Comparison of ENCODE assay signal across 1 cellular context in the genomic region with DNA sequence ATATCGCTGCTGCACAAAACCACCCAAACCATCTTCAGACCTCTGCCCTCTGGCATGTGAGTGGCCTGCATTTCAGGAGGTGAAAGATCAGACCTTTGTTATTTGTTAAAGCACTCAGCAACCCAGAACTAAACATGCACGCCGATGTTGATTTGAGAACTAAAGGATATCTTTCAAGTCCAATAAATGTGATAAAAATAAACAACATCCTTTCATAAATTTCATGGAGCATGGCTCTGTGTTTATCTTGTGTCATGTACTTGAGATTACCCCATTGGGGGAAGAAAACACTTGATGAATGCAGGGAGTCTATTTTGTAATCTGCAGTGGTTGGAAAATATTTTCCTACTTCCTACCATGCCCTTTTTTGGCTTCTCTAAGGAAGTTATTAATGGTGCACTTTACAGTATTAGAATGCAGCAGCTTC.
TF ChIP-seq lines count a peak whose summit lies in the region.

No MANE protein-coding gene starts in this region.

TF ChIP-seq in HEK293, 187 proteins besides CTCF, POLR2A, EP300 and RAD21 (continued from another document and continues in another):
- TF ChIP-seq, protein P1, sequence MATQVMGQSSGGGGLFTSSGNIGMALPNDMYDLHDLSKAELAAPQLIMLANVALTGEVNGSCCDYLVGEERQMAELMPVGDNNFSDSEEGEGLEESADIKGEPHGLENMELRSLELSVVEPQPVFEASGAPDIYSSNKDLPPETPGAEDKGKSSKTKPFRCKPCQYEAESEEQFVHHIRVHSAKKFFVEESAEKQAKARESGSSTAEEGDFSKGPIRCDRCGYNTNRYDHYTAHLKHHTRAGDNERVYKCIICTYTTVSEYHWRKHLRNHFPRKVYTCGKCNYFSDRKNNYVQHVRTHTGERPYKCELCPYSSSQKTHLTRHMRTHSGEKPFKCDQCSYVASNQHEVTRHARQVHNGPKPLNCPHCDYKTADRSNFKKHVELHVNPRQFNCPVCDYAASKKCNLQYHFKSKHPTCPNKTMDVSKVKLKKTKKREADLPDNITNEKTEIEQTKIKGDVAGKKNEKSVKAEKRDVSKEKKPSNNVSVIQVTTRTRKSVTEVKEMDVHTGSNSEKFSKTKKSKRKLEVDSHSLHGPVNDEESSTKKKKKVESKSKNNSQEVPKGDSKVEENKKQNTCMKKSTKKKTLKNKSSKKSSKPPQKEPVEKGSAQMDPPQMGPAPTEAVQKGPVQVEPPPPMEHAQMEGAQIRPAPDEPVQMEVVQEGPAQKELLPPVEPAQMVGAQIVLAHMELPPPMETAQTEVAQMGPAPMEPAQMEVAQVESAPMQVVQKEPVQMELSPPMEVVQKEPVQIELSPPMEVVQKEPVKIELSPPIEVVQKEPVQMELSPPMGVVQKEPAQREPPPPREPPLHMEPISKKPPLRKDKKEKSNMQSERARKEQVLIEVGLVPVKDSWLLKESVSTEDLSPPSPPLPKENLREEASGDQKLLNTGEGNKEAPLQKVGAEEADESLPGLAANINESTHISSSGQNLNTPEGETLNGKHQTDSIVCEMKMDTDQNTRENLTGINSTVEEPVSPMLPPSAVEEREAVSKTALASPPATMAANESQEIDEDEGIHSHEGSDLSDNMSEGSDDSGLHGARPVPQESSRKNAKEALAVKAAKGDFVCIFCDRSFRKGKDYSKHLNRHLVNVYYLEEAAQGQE (tag by site-specific recombination; IDR thresholded peaks at IDR 0.05) = no peak
- TF ChIP-seq ZNF701 (tag by site-specific recombination; IDR thresholded peaks at IDR 0.05) (no peak), ZIC2 (tag by site-specific recombination; IDR thresholded peaks at IDR 0.05) (peak; percentile 85), TCF7L2 (IDR thresholded peaks at IDR 0.05; ENCODE audit: borderline replicate concordance, low read depth, low read length) (peak; percentile 85; the same call in 1 of the 2 replicates), ZNF2 (tag by site-specific recombination; IDR thresholded peaks at IDR 0.05) (no peak), OVOL3 (tag by site-specific recombination; IDR thresholded peaks at IDR 0.05) (no peak), GLI4 (tag by site-specific recombination; IDR thresholded peaks at IDR 0.05) (no peak), FEZF1 (tag by site-specific recombination; IDR thresholded peaks at IDR 0.05) (peak; percentile 92), ZNF776 (tag by site-specific recombination; IDR thresholded peaks at IDR 0.05; ENCODE audit: borderline replicate concordance) (no peak), RBAK (tag by site-specific recombination; IDR thresholded peaks at IDR 0.05) (no peak), ZNF174 (tag by site-specific recombination; IDR thresholded peaks at IDR 0.05) (peak; percentile 56; the same call in 1 of the 2 replicates), ZNF530 (tag by site-specific recombination; IDR thresholded peaks at IDR 0.05; ENCODE audit: low read depth) (no peak), OSR2 (tag by site-specific recombination; IDR thresholded peaks at IDR 0.05) (peak; percentile 73; the same call in 1 of the 2 replicates), KLF1 (tag by site-specific recombination; IDR thresholded peaks at IDR 0.05) (no peak), ZBTB1 (tag by site-specific recombination; IDR thresholded peaks at IDR 0.05) (no peak), ZNF423 (tag by site-specific recombination; IDR thresholded peaks at IDR 0.05) (no peak), ZNF266 (tag by site-specific recombination; IDR thresholded peaks at IDR 0.05; ENCODE audit: low read depth) (no peak), SP3 (tag by site-specific recombination; IDR thresholded peaks at IDR 0.05) (no peak), ZNF561 (tag by site-specific recombination; IDR thresholded peaks at IDR 0.05; ENCODE audit: borderline replicate concordance) (0 out of 2 replicates have a peak, but pooled peaks have one; percentile 50), PRDM1 (tag by site-specific recombination; IDR thresholded peaks at IDR 0.05) (no peak), ZNF785 (tag by site-specific recombination; IDR thresholded peaks at IDR 0.05) (no peak), ZFP37 (tag by site-specific recombination; IDR thresholded peaks at IDR 0.05) (no peak), ZNF473 (tag by site-specific recombination; IDR thresholded peaks at IDR 0.05) (no peak), ZBTB48 (tag by site-specific recombination; IDR thresholded peaks at IDR 0.05) (no peak), ZNF792 (tag by site-specific recombination; IDR thresholded peaks at IDR 0.05) (no peak)
- TF ChIP-seq, protein P2, sequence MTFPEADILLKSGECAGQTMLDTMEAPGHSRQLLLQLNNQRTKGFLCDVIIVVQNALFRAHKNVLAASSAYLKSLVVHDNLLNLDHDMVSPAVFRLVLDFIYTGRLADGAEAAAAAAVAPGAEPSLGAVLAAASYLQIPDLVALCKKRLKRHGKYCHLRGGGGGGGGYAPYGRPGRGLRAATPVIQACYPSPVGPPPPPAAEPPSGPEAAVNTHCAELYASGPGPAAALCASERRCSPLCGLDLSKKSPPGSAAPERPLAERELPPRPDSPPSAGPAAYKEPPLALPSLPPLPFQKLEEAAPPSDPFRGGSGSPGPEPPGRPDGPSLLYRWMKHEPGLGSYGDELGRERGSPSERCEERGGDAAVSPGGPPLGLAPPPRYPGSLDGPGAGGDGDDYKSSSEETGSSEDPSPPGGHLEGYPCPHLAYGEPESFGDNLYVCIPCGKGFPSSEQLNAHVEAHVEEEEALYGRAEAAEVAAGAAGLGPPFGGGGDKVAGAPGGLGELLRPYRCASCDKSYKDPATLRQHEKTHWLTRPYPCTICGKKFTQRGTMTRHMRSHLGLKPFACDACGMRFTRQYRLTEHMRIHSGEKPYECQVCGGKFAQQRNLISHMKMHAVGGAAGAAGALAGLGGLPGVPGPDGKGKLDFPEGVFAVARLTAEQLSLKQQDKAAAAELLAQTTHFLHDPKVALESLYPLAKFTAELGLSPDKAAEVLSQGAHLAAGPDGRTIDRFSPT (tag by site-specific recombination; IDR thresholded peaks at IDR 0.05) = no peak
- TF ChIP-seq, protein P3, sequence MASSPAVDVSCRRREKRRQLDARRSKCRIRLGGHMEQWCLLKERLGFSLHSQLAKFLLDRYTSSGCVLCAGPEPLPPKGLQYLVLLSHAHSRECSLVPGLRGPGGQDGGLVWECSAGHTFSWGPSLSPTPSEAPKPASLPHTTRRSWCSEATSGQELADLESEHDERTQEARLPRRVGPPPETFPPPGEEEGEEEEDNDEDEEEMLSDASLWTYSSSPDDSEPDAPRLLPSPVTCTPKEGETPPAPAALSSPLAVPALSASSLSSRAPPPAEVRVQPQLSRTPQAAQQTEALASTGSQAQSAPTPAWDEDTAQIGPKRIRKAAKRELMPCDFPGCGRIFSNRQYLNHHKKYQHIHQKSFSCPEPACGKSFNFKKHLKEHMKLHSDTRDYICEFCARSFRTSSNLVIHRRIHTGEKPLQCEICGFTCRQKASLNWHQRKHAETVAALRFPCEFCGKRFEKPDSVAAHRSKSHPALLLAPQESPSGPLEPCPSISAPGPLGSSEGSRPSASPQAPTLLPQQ (tag by site-specific recombination; IDR thresholded peaks at IDR 0.05) = peak; percentile 34; the same call in 1 of the 2 replicates
- TF ChIP-seq, protein P4, sequence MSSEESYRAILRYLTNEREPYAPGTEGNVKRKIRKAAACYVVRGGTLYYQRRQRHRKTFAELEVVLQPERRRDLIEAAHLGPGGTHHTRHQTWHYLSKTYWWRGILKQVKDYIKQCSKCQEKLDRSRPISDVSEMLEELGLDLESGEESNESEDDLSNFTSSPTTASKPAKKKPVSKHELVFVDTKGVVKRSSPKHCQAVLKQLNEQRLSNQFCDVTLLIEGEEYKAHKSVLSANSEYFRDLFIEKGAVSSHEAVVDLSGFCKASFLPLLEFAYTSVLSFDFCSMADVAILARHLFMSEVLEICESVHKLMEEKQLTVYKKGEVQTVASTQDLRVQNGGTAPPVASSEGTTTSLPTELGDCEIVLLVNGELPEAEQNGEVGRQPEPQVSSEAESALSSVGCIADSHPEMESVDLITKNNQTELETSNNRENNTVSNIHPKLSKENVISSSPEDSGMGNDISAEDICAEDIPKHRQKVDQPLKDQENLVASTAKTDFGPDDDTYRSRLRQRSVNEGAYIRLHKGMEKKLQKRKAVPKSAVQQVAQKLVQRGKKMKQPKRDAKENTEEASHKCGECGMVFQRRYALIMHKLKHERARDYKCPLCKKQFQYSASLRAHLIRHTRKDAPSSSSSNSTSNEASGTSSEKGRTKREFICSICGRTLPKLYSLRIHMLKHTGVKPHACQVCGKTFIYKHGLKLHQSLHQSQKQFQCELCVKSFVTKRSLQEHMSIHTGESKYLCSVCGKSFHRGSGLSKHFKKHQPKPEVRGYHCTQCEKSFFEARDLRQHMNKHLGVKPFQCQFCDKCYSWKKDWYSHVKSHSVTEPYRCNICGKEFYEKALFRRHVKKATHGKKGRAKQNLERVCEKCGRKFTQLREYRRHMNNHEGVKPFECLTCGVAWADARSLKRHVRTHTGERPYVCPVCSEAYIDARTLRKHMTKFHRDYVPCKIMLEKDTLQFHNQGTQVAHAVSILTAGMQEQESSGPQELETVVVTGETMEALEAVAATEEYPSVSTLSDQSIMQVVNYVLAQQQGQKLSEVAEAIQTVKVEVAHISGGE (tag by site-specific recombination; conservative IDR thresholded peaks at IDR 0.05; ENCODE audit: low read depth) = no peak; the same call in 1 of the 2 replicates
- TF ChIP-seq, protein P5, sequence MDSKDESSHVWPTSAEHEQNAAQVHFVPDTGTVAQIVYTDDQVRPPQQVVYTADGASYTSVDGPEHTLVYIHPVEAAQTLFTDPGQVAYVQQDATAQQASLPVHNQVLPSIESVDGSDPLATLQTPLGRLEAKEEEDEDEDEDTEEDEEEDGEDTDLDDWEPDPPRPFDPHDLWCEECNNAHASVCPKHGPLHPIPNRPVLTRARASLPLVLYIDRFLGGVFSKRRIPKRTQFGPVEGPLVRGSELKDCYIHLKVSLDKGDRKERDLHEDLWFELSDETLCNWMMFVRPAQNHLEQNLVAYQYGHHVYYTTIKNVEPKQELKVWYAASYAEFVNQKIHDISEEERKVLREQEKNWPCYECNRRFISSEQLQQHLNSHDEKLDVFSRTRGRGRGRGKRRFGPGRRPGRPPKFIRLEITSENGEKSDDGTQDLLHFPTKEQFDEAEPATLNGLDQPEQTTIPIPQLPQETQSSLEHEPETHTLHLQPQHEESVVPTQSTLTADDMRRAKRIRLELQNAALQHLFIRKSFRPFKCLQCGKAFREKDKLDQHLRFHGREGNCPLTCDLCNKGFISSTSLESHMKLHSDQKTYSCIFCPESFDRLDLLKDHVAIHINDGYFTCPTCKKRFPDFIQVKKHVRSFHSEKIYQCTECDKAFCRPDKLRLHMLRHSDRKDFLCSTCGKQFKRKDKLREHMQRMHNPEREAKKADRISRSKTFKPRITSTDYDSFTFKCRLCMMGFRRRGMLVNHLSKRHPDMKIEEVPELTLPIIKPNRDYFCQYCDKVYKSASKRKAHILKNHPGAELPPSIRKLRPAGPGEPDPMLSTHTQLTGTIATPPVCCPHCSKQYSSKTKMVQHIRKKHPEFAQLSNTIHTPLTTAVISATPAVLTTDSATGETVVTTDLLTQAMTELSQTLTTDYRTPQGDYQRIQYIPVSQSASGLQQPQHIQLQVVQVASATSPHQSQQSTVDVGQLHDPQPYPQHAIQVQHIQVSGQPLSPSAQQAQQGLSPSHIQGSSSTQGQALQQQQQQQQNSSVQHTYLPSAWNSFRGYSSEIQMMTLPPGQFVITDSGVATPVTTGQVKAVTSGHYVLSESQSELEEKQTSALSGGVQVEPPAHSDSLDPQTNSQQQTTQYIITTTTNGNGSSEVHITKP (tag by site-specific recombination; IDR thresholded peaks at IDR 0.05) = peak; percentile 51; the same call in 1 of the 2 replicates
- TF ChIP-seq, protein P6, sequence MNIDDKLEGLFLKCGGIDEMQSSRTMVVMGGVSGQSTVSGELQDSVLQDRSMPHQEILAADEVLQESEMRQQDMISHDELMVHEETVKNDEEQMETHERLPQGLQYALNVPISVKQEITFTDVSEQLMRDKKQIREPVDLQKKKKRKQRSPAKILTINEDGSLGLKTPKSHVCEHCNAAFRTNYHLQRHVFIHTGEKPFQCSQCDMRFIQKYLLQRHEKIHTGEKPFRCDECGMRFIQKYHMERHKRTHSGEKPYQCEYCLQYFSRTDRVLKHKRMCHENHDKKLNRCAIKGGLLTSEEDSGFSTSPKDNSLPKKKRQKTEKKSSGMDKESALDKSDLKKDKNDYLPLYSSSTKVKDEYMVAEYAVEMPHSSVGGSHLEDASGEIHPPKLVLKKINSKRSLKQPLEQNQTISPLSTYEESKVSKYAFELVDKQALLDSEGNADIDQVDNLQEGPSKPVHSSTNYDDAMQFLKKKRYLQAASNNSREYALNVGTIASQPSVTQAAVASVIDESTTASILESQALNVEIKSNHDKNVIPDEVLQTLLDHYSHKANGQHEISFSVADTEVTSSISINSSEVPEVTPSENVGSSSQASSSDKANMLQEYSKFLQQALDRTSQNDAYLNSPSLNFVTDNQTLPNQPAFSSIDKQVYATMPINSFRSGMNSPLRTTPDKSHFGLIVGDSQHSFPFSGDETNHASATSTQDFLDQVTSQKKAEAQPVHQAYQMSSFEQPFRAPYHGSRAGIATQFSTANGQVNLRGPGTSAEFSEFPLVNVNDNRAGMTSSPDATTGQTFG (tag by site-specific recombination; IDR thresholded peaks at IDR 0.05; ENCODE audit: borderline replicate concordance) = no peak
- TF ChIP-seq, protein P7, sequence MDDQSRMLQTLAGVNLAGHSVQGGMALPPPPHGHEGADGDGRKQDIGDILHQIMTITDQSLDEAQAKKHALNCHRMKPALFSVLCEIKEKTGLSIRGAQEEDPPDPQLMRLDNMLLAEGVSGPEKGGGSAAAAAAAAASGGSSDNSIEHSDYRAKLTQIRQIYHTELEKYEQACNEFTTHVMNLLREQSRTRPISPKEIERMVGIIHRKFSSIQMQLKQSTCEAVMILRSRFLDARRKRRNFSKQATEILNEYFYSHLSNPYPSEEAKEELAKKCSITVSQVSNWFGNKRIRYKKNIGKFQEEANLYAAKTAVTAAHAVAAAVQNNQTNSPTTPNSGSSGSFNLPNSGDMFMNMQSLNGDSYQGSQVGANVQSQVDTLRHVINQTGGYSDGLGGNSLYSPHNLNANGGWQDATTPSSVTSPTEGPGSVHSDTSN (CRISPR knock-in tag; IDR thresholded peaks at IDR 0.05) = no peak
- TF ChIP-seq, protein P8, sequence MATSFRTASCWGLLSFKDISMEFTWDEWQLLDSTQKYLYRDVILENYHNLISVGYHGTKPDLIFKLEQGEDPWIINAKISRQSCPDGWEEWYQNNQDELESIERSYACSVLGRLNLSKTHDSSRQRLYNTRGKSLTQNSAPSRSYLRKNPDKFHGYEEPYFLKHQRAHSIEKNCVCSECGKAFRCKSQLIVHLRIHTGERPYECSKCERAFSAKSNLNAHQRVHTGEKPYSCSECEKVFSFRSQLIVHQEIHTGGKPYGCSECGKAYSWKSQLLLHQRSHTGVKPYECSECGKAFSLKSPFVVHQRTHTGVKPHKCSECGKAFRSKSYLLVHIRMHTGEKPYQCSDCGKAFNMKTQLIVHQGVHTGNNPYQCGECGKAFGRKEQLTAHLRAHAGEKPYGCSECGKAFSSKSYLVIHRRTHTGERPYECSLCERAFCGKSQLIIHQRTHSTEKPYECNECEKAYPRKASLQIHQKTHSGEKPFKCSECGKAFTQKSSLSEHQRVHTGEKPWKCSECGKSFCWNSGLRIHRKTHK (tag by site-specific recombination; IDR thresholded peaks at IDR 0.05) = no peak
- TF ChIP-seq, protein P9, sequence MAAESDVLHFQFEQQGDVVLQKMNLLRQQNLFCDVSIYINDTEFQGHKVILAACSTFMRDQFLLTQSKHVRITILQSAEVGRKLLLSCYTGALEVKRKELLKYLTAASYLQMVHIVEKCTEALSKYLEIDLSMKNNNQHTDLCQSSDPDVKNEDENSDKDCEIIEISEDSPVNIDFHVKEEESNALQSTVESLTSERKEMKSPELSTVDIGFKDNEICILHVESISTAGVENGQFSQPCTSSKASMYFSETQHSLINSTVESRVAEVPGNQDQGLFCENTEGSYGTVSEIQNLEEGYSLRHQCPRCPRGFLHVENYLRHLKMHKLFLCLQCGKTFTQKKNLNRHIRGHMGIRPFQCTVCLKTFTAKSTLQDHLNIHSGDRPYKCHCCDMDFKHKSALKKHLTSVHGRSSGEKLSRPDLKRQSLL (tag by site-specific recombination; IDR thresholded peaks at IDR 0.05) = no peak
